In genomic region chr3:116046350-116046749, GRCh38 we compare ENCODE assay signal across 16 cellular contexts.
"Had no signal": no experiment of that assay in that cellular context is flagged by ENCODE, and none has a peak within 500 bp of the region (broad histone marks: within the 10 kb centered on the region; RNA-seq: fewer than 3 reads in every experiment).

No MANE protein-coding gene starts in this region.

- H3K4me1 Mint-ChIP-seq: activated naive CD8-positive, alpha-beta T cell treated with anti-CD3 and anti-CD28 coated beads, Interleukin-2, amount 50 U/mL, for 24 hours; activated T-helper 17 cell treated with anti-CD3 and anti-CD28 coated beads, Interleukin-2, amount 50 U/mL, for 72 hours; naive B cell; stimulated activated naive B cell treated with anti-CD40 and anti-IgM and Interleukin-4, amounts not matched to agents 10 μg/mL and 1 μg/mL and 100 μg/mL, for 72 hours had no signal

- H3K9me3 Mint-ChIP-seq: activated naive CD8-positive, alpha-beta T cell treated with anti-CD3 and anti-CD28 coated beads, Interleukin-2, amount 50 U/mL, for 24 hours; activated T-helper 17 cell treated with anti-CD3 and anti-CD28 coated beads, Interleukin-2, amount 50 U/mL, for 72 hours had no signal

- H3K9me3 ChIP-seq: gastroesophageal sphincter, neutrophil, thyroid gland had no signal

- DNase-seq: activated CD4-positive, alpha-beta T cell treated with anti-CD3 and anti-CD28 coated beads, Interleukin-2, amount 50 U/mL, for 4 hours; activated CD4-positive, CD25-positive, alpha-beta regulatory T cell treated with anti-CD3 and anti-CD28 coated beads, Interleukin-2, amount 50 U/mL, for 72 hours; activated naive CD4-positive, alpha-beta T cell treated with Interleukin-2 at 50 U/mL for 16 hours; activated naive CD8-positive, alpha-beta T cell treated with anti-CD3 and anti-CD28 coated beads, Interleukin-2, amount 50 U/mL, for 24 hours; activated T-cell treated with anti-CD3 and anti-CD28 coated beads for 4 hours; aorta; islet precursor cell; naive B cell; posterior cingulate gyrus; stimulated activated naive B cell treated with anti-CD40 and anti-IgM and Interleukin-4, amounts not matched to agents 10 μg/mL and 1 μg/mL and 100 μg/mL, for 72 hours; T1000; thyroid gland had no signal

- H3K36me3 ChIP-seq: gastroesophageal sphincter, neutrophil, thyroid gland had no signal

- H3K4me3 ChIP-seq: gastroesophageal sphincter, lung, thyroid gland had no signal

- H3K27ac ChIP-seq: gastroesophageal sphincter, neutrophil, thyroid gland had no signal

- H3K27me3 ChIP-seq: gastroesophageal sphincter, neutrophil, thyroid gland had no signal

- H3K27me3 Mint-ChIP-seq: activated naive CD8-positive, alpha-beta T cell treated with anti-CD3 and anti-CD28 coated beads, Interleukin-2, amount 50 U/mL, for 24 hours; naive B cell; stimulated activated naive B cell treated with anti-CD40 and anti-IgM and Interleukin-4, amounts not matched to agents 10 μg/mL and 1 μg/mL and 100 μg/mL, for 72 hours had no signal

- H3K4me3 Mint-ChIP-seq: activated naive CD8-positive, alpha-beta T cell treated with anti-CD3 and anti-CD28 coated beads, Interleukin-2, amount 50 U/mL, for 24 hours; activated T-helper 17 cell treated with anti-CD3 and anti-CD28 coated beads, Interleukin-2, amount 50 U/mL, for 72 hours; naive B cell; stimulated activated naive B cell treated with anti-CD40 and anti-IgM and Interleukin-4, amounts not matched to agents 10 μg/mL and 1 μg/mL and 100 μg/mL, for 72 hours had no signal

- ATAC-seq: activated naive CD8-positive, alpha-beta T cell treated with anti-CD3 and anti-CD28 coated beads, Interleukin-2, amount 50 U/mL, for 24 hours; activated T-helper 17 cell treated with anti-CD3 and anti-CD28 coated beads, Interleukin-2, amount 50 U/mL, for 72 hours; gastroesophageal sphincter; stimulated activated naive B cell treated with anti-CD40 and anti-IgM and Interleukin-4, amounts not matched to agents 10 μg/mL and 1 μg/mL and 100 μg/mL, for 72 hours had no signal

- H3K27ac Mint-ChIP-seq: activated naive CD8-positive, alpha-beta T cell treated with anti-CD3 and anti-CD28 coated beads, Interleukin-2, amount 50 U/mL, for 24 hours; activated T-helper 17 cell treated with anti-CD3 and anti-CD28 coated beads, Interleukin-2, amount 50 U/mL, for 72 hours; naive B cell; stimulated activated naive B cell treated with anti-CD40 and anti-IgM and Interleukin-4, amounts not matched to agents 10 μg/mL and 1 μg/mL and 100 μg/mL, for 72 hours had no signal

- H3K36me3 Mint-ChIP-seq: naive B cell; stimulated activated naive B cell treated with anti-CD40 and anti-IgM and Interleukin-4, amounts not matched to agents 10 μg/mL and 1 μg/mL and 100 μg/mL, for 72 hours had no signal

- H3K4me1 ChIP-seq: thyroid gland had no signal
